In genomic region chr11:104151404-104152204, GRCh38 we compare ENCODE assay signal across 11 cellular contexts. TPM values are rescaled to one million over a fixed set of nuclear protein-coding genes. Genes with fewer than 3 reads are reported as not detected.
A peak's percentile ranks its signal among the peaks of the same experiment; 100 is the strongest.
DNase-seq lines count a peak whose midpoint lies in the region; ATAC-seq and TF ChIP-seq lines count a peak whose summit lies in the region.
"Had no signal": no experiment of that assay in that cellular context is flagged by ENCODE, and none has a peak within 500 bp of the region (broad histone marks: within the 10 kb centered on the region; RNA-seq: fewer than 3 reads in every experiment).

No MANE protein-coding gene starts in this region.

- POLR2A ChIA-PET in PC-3 (lab: Charles Lee; ENCODE audit: unreplicated experiment) = no interaction called here

- H3K4me1 ChIP-seq in ACC112 (ENCODE audit: control insufficient read depth, insufficient read depth, low read length, unreplicated experiment) (peaks cover 7% of the 10 kb centered on the region), PC-3 (ENCODE audit: insufficient read depth, low read length) (peaks cover 4% of the 10 kb centered on the region; the same call in 1 of the 2 replicates)

- intact Hi-C loops in PC-3 (cut with micrococcal nuclease) = loop anchor here (1.0 to 5.0 kb wide), 3 partner anchors 164 to 469 kb away; no protein-coding TSS in a partner anchor

- no peaks in the 10 kb centered on the region for H4K20me1 ChIP-seq in PC-3 (ENCODE audit: low read length)

- no peak overlapping the region for H3K9ac ChIP-seq in PC-3 (ENCODE audit: low read length)

- no peak for DNase-seq in GM10266 (ENCODE audit: extremely low spot score)
- DNase-seq in PC-3 = peak; percentile 48
- DNase-seq in fibroblast of the aortic adventitia (ENCODE audit: low read depth) = peak; percentile 34
- no peak for DNase-seq in T-helper 9 cell
- DNase-seq in GF-D8 (lab: John Stamatoyannopoulos, UW) = no peak
- DNase-seq: amygdala, GOT3, KBM-7 had no signal

- H3K79me2 ChIP-seq in ACC112 (ENCODE audit: control insufficient read depth, insufficient read depth, low read length, unreplicated experiment) (no peaks in the 10 kb centered on the region), PC-3 (ENCODE audit: low read length) (no peaks in the 10 kb centered on the region)

- peak overlapping the region; percentile 30 for H2AFZ ChIP-seq in ACC112 (ENCODE audit: low read length, unreplicated experiment)
- no peak overlapping the region for H2AFZ ChIP-seq in PC-3 (ENCODE audit: low read length)

- CTCF ChIA-PET in PC-3 (lab: Charles Lee) = interaction anchor here (0.7 kb wide), 1 partner anchor 46 kb away, joined by 3 read pairs; no protein-coding TSS in a partner anchor

- TF ChIP-seq CTCF in GM10266 (IDR thresholded peaks at IDR 0.05; ENCODE audit: control insufficient read depth, insufficient read depth, low read depth, missing control alignments) = peak; percentile 43
- peak; percentile 73 for TF ChIP-seq CTCF in PC-3 (conservative IDR thresholded peaks at IDR 0.05; ENCODE audit: low read depth, low read length)
- peak; percentile 30 for TF ChIP-seq CTCF in fibroblast of the aortic adventitia (IDR thresholded peaks at IDR 0.05; ENCODE audit: insufficient read depth, low read length)

- no peak overlapping the region for H3K4me2 ChIP-seq in PC-3 (ENCODE audit: low read length)

- H3K36me3 ChIP-seq in ACC112 (ENCODE audit: insufficient read depth, low read length) = no peaks in the 10 kb centered on the region
- no peaks in the 10 kb centered on the region for H3K36me3 ChIP-seq in PC-3 (ENCODE audit: low read depth, low read length)

- H3K27me3 ChIP-seq in ACC112 (ENCODE audit: insufficient read depth, low read length) = no peaks in the 10 kb centered on the region
- peaks cover 6% of the 10 kb centered on the region; the same call in 1 of the 2 replicates for H3K27me3 ChIP-seq in PC-3 (ENCODE audit: low read length)

- ATAC-seq in PC-3 (no peak), HG02852 (IDR thresholded peaks at IDR 0.05; ENCODE audit: unreplicated experiment) (no peak), GM21717 (IDR thresholded peaks at IDR 0.05; ENCODE audit: unreplicated experiment) (no peak)

- no TSS peak for BruUV-seq in PC-3 (replicated peaks; lab: Mats Ljungman, UMichigan)

- no peaks in the 10 kb centered on the region for H3F3A ChIP-seq in PC-3 (ENCODE audit: low read length, unreplicated experiment)

- H3K4me3 ChIP-seq in ACC112 (ENCODE audit: low read depth, low read length) = no peak overlapping the region
- no peak overlapping the region for H3K4me3 ChIP-seq in PC-3 (ENCODE audit: low read length)
- H3K4me3 ChIP-seq in fibroblast of the aortic adventitia (ENCODE audit: low read depth, low read length) = no peak overlapping the region

- no peaks in the 10 kb centered on the region for H3K9me3 ChIP-seq in PC-3 (ENCODE audit: low read length)

- H3K9me2 ChIP-seq in PC-3 (replicated peaks; ENCODE audit: low read length) = no peaks in the 10 kb centered on the region

- H3K27ac ChIP-seq in ACC112 (ENCODE audit: low read depth, low read length) (no peak overlapping the region), PC-3 (ENCODE audit: low read length) (no peak overlapping the region)

RNA-seq across cellular contexts. Expression of gene PDGFD, which starts 12.3 kb away (rescaled TPM):
- 3.7 and 5.0 TPM in 2 replicates for total RNA-seq in PC-3 (2014; rRNA removed)
- total RNA-seq in fibroblast of the aortic adventitia (ENCODE audit: low replicate concordance) = 32.4 and 37.4 TPM in 2 replicates

Comparison
In these comparisons a context has a peak if more than half of its experiments do, and no peak if none do; other contexts are left out.
1. DNase-seq: peak in PC-3 (single experiment) and fibroblast of the aortic adventitia (single experiment); none in GM10266 (single experiment), T-helper 9 cell (single experiment) and GF-D8 (single experiment).
2. Peak in every context shown above with its lines, with median percentiles within 50 percentile points of each other: CTCF ChIP-seq.